Comparison of ENCODE assay signal across 17 cellular contexts in the genomic region with DNA sequence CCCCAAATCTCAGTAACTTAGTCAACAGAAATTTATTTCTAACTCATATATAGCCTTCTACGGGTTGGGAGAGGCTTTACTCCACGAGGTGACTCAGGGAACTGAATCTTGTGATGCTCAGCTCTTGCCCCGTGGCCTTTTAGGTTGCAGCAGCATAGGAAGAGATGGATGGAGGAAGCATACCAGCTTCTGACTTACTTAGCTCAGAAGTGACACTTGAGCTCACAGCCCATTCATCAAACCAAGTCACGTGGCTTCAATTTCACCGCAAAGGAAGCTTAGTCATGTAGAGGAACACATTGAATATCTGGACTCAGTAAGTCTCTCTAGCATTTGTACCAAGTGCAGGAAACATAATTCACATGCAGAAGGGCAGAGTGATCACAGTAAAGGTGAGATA.
DNase-seq lines count a peak whose midpoint lies in the region; FAIRE-seq and TF ChIP-seq lines count a peak whose summit lies in the region.
"Had no signal": no experiment of that assay in that cellular context is flagged by ENCODE, and none has a peak within 500 bp of the region (broad histone marks: within the 10 kb centered on the region; RNA-seq: fewer than 3 reads in every experiment).

No MANE protein-coding gene starts in this region.

- FAIRE-seq in H54 (lab: Jason Lieb, UNC), result peak; percentile 71

- CTCF ChIA-PET in A673 (lab: Charles Lee), result no interaction called here
- CTCF ChIA-PET in activated CD4-positive, alpha-beta T cell treated with anti-CD3 and anti-CD28 coated beads, Interleukin-2, amount 10 ng/mL, durations not matched to agents 7 days and 5 days (lab: Charles Lee), result no interaction called here

- no peak overlapping the region for H3K4me3 ChIP-seq in A673 (ENCODE audit: low read depth, low read length, poor library complexity, severe bottlenecking)
- no peak overlapping the region for H3K4me3 ChIP-seq in transverse colon
- H3K4me3 ChIP-seq in tibial nerve, result no peak overlapping the region
- H3K4me3 ChIP-seq: gastrocnemius medialis, left ventricle myocardium inferior had no signal

- H3K4me3 Mint-ChIP-seq in activated CD4-positive, alpha-beta T cell treated with anti-CD3 and anti-CD28 coated beads, Interleukin-2, amount 10 ng/mL, durations not matched to agents 7 days and 5 days, result no peak overlapping the region
- H3K4me3 Mint-ChIP-seq: dendritic cell treated with granulocyte-macrophage colony-stimulating factor and Interleukin-4, amounts not matched to agents 40 ng/mL and 50 ng/mL, for 4 days had no signal

- TF ChIP-seq CTCF in A673 (conservative IDR thresholded peaks at IDR 0.05; ENCODE audit: low read depth, low read length) (no peak), transverse colon (IDR thresholded peaks at IDR 0.05) (no peak), tibial nerve (IDR thresholded peaks at IDR 0.05) (no peak)

- POLR2A ChIA-PET in A673 (lab: Charles Lee; ENCODE audit: low non-redundant PET), result no interaction called here
- POLR2A ChIA-PET in activated CD4-positive, alpha-beta T cell treated with anti-CD3 and anti-CD28 coated beads, Interleukin-2, amount 10 ng/mL, durations not matched to agents 7 days and 5 days (lab: Charles Lee), result no interaction called here

- no peaks in the 10 kb centered on the region for H3K27me3 Mint-ChIP-seq in activated CD4-positive, alpha-beta T cell treated with anti-CD3 and anti-CD28 coated beads, Interleukin-2, amount 10 ng/mL, durations not matched to agents 7 days and 5 days
- H3K27me3 Mint-ChIP-seq: dendritic cell treated with granulocyte-macrophage colony-stimulating factor and Interleukin-4, amounts not matched to agents 40 ng/mL and 50 ng/mL, for 4 days had no signal

- H3K36me3 ChIP-seq in A673 (ENCODE audit: insufficient read depth, low read length, poor library complexity, severe bottlenecking), result no peaks in the 10 kb centered on the region
- H3K36me3 ChIP-seq in transverse colon, result no peaks in the 10 kb centered on the region
- H3K36me3 ChIP-seq in tibial nerve, result no peaks in the 10 kb centered on the region
- H3K36me3 ChIP-seq: gastrocnemius medialis, left ventricle myocardium inferior, neutrophil had no signal

- intact Hi-C loops in A673 (cut with micrococcal nuclease; ENCODE audit: unreplicated experiment), result no loop called here
- intact Hi-C loops in transverse colon (cut with DNase I; ENCODE audit: low total_unique reads), result no loop called here

- H3K9me3 ChIP-seq in A673 (ENCODE audit: low read depth, low read length, poor library complexity, severe bottlenecking) (no peaks in the 10 kb centered on the region), transverse colon (no peaks in the 10 kb centered on the region), tibial nerve (no peaks in the 10 kb centered on the region)
- H3K9me3 ChIP-seq: gastrocnemius medialis, neutrophil had no signal

- H3K27ac Mint-ChIP-seq in activated CD4-positive, alpha-beta T cell treated with anti-CD3 and anti-CD28 coated beads, Interleukin-2, amount 10 ng/mL, durations not matched to agents 7 days and 5 days, result no peak overlapping the region
- H3K27ac Mint-ChIP-seq: dendritic cell treated with granulocyte-macrophage colony-stimulating factor and Interleukin-4, amounts not matched to agents 40 ng/mL and 50 ng/mL, for 4 days had no signal

- in situ Hi-C loops in transverse colon (cut with MboI; ENCODE audit: low pct_ligation_motif_present in 1 of 4, low pct_unique_long_range_greater_than_20kb in 1 of 4, low sequenced_read_pairs in 3 of 4), result no loop called here

- TF ChIP-seq POLR2A in H54 (IDR thresholded peaks at IDR 0.05; ENCODE audit: low read depth, low read length) (no peak), transverse colon (IDR thresholded peaks at IDR 0.05) (no peak), tibial nerve (IDR thresholded peaks at IDR 0.05) (no peak)

- H3K27ac ChIP-seq in A673 (ENCODE audit: low read depth, low read length, poor library complexity, severe bottlenecking) (no peak overlapping the region), transverse colon (no peak overlapping the region), tibial nerve (no peak overlapping the region)
- H3K27ac ChIP-seq: gastrocnemius medialis, left ventricle myocardium inferior, neutrophil had no signal

- no peaks in the 10 kb centered on the region for H3K36me3 Mint-ChIP-seq in activated CD4-positive, alpha-beta T cell treated with anti-CD3 and anti-CD28 coated beads, Interleukin-2, amount 10 ng/mL, durations not matched to agents 7 days and 5 days (ENCODE audit: low read depth)

- BruUV-seq in A673 (replicated peaks; lab: Mats Ljungman, UMichigan), result no TSS peak

- H3K9me3 Mint-ChIP-seq in activated CD4-positive, alpha-beta T cell treated with anti-CD3 and anti-CD28 coated beads, Interleukin-2, amount 10 ng/mL, durations not matched to agents 7 days and 5 days, result no peaks in the 10 kb centered on the region
- H3K9me3 Mint-ChIP-seq: dendritic cell treated with granulocyte-macrophage colony-stimulating factor and Interleukin-4, amounts not matched to agents 40 ng/mL and 50 ng/mL, for 4 days had no signal

- WGBS in transverse colon (ENCODE audit: low coverage in 1 of 2), 2 donors, result 56% methylated on average over 5 of the region's 5 CpGs; no CpG with 5 or more reads in 1 of the 2 donors
- WGBS in tibial nerve, 2 donors, result 59 to 73% methylated on average over 5 of the region's 5 CpGs

- no peaks in the 10 kb centered on the region for H3K4me1 Mint-ChIP-seq in activated CD4-positive, alpha-beta T cell treated with anti-CD3 and anti-CD28 coated beads, Interleukin-2, amount 10 ng/mL, durations not matched to agents 7 days and 5 days

- no peak for TF ChIP-seq EP300 in transverse colon (IDR thresholded peaks at IDR 0.05; ENCODE audit: low read depth)
- TF ChIP-seq EP300 in tibial nerve (IDR thresholded peaks at IDR 0.05), result no peak

- DNase-seq in A673 (ENCODE audit: low spot score), result peak; percentile 2
- DNase-seq in H54 (ENCODE audit: insufficient read length, low spot score), result peak; percentile 4
- peak; percentile 11 for DNase-seq in NOMO-1 treated with dmso at 0.1 percent for 144 hours (lab: John Stamatoyannopoulos, UW; ENCODE audit: unreplicated experiment)
- DNase-seq in dermis blood vessel endothelial cell, result peak; percentile 66
- DNase-seq in transverse colon, result no peak
- no peak for DNase-seq in activated CD4-positive, alpha-beta T cell treated with anti-CD3 and anti-CD28 coated beads, Interleukin-2, amount 10 ng/mL, durations not matched to agents 7 days and 5 days
- DNase-seq in tibial nerve (ENCODE audit: low spot score in 2 of 2), result no peak
- no peak for DNase-seq in DMS153 (lab: John Stamatoyannopoulos, UW)
- DNase-seq: activated CD4-positive, alpha-beta T cell treated with anti-CD3 and anti-CD28 coated beads, Interleukin-2, amount 50 U/mL, for 4 hours; AML-193; gastrocnemius medialis; GF-D8; left ventricle myocardium inferior; NCI-H1436; SW 1271 had no signal

- no peaks in the 10 kb centered on the region for H3K4me1 ChIP-seq in A673 (ENCODE audit: insufficient read depth, low read length, poor library complexity, severe bottlenecking)
- H3K4me1 ChIP-seq in transverse colon, result no peaks in the 10 kb centered on the region
- no peaks in the 10 kb centered on the region for H3K4me1 ChIP-seq in tibial nerve
- H3K4me1 ChIP-seq: gastrocnemius medialis, left ventricle myocardium inferior had no signal

- no peaks in the 10 kb centered on the region for H3K27me3 ChIP-seq in A673 (replicated peaks; ENCODE audit: insufficient read depth, low read depth, low read length, poor library complexity)
- no peaks in the 10 kb centered on the region for H3K27me3 ChIP-seq in transverse colon
- H3K27me3 ChIP-seq in tibial nerve, result no peaks in the 10 kb centered on the region
- H3K27me3 ChIP-seq: gastrocnemius medialis, neutrophil had no signal

Comparison
In these comparisons a context has a peak if more than half of its experiments do, and no peak if none do; other contexts are left out.
1. DNase-seq: peak in A673 (single experiment), H54 (single experiment), NOMO-1 treated with dmso at 0.1 percent for 144 hours (single experiment) and dermis blood vessel endothelial cell (single experiment); none in transverse colon (single experiment), activated CD4-positive, alpha-beta T cell treated with anti-CD3 and anti-CD28 coated beads, Interleukin-2, amount 10 ng/mL, durations not matched to agents 7 days and 5 days (single experiment), tibial nerve (0 of 2) and DMS153 (single experiment).